In the genomic region with DNA sequence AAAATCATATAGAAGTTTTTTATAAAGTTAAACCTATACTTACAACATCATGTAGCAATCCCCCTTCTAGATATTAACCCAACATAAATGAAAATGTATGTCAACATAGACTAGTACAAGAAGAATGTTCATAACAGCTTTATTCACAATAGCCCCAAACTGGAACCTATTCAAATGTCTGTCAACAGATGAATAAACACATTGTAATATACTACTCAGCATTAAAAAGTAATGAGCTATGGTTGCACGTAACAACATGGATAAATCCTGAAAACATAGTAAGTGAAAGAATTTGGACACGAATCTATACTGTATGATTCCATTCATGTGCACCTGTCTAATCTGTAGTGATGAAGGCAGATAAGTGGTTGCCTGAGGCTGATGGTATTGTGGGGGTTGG, we compare ENCODE assay signal across 1 cellular context.
TF ChIP-seq lines count a peak whose summit lies in the region.

No MANE protein-coding gene starts in this region.

TF ChIP-seq in GM12878, 131 proteins besides CTCF, POLR2A, EP300 and RAD21 (continued from another document):
- TF ChIP-seq, protein P1, sequence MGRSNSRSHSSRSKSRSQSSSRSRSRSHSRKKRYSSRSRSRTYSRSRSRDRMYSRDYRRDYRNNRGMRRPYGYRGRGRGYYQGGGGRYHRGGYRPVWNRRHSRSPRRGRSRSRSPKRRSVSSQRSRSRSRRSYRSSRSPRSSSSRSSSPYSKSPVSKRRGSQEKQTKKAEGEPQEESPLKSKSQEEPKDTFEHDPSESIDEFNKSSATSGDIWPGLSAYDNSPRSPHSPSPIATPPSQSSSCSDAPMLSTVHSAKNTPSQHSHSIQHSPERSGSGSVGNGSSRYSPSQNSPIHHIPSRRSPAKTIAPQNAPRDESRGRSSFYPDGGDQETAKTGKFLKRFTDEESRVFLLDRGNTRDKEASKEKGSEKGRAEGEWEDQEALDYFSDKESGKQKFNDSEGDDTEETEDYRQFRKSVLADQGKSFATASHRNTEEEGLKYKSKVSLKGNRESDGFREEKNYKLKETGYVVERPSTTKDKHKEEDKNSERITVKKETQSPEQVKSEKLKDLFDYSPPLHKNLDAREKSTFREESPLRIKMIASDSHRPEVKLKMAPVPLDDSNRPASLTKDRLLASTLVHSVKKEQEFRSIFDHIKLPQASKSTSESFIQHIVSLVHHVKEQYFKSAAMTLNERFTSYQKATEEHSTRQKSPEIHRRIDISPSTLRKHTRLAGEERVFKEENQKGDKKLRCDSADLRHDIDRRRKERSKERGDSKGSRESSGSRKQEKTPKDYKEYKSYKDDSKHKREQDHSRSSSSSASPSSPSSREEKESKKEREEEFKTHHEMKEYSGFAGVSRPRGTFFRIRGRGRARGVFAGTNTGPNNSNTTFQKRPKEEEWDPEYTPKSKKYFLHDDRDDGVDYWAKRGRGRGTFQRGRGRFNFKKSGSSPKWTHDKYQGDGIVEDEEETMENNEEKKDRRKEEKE (IDR thresholded peaks at IDR 0.05), result no peak
- TF ChIP-seq NFYA (IDR thresholded peaks at IDR 0.05; ENCODE audit: borderline replicate concordance, low read depth, low read length) (no peak), EGR1 (IDR thresholded peaks at IDR 0.05; ENCODE audit: borderline replicate concordance in 1 of 2, low read depth in 2 of 2, low read length in 2 of 2) (no peak), FOS (IDR thresholded peaks at IDR 0.05; ENCODE audit: borderline replicate concordance, extremely low read depth, insufficient read length) (no peak), ZNF622 (IDR thresholded peaks at IDR 0.05) (no peak), JUND (IDR thresholded peaks at IDR 0.05; ENCODE audit: low read depth, low read length) (no peak), SREBF1 (IDR thresholded peaks at IDR 0.05; ENCODE audit: low read length) (no peak), ZNF207 (IDR thresholded peaks at IDR 0.05; ENCODE audit: borderline replicate concordance) (no peak), ATF7 (IDR thresholded peaks at IDR 0.05; ENCODE audit: low read depth) (no peak), CHD4 (IDR thresholded peaks at IDR 0.05) (no peak), POLR2AphosphoS5 (IDR thresholded peaks at IDR 0.05; ENCODE audit: low read length) (no peak), GATAD2B (conservative IDR thresholded peaks at IDR 0.05; ENCODE audit: low read depth) (no peak)
- TF ChIP-seq, protein P2, sequence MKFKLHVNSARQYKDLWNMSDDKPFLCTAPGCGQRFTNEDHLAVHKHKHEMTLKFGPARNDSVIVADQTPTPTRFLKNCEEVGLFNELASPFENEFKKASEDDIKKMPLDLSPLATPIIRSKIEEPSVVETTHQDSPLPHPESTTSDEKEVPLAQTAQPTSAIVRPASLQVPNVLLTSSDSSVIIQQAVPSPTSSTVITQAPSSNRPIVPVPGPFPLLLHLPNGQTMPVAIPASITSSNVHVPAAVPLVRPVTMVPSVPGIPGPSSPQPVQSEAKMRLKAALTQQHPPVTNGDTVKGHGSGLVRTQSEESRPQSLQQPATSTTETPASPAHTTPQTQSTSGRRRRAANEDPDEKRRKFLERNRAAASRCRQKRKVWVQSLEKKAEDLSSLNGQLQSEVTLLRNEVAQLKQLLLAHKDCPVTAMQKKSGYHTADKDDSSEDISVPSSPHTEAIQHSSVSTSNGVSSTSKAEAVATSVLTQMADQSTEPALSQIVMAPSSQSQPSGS (IDR thresholded peaks at IDR 0.05; ENCODE audit: low read length), result no peak
- TF ChIP-seq, protein P3, sequence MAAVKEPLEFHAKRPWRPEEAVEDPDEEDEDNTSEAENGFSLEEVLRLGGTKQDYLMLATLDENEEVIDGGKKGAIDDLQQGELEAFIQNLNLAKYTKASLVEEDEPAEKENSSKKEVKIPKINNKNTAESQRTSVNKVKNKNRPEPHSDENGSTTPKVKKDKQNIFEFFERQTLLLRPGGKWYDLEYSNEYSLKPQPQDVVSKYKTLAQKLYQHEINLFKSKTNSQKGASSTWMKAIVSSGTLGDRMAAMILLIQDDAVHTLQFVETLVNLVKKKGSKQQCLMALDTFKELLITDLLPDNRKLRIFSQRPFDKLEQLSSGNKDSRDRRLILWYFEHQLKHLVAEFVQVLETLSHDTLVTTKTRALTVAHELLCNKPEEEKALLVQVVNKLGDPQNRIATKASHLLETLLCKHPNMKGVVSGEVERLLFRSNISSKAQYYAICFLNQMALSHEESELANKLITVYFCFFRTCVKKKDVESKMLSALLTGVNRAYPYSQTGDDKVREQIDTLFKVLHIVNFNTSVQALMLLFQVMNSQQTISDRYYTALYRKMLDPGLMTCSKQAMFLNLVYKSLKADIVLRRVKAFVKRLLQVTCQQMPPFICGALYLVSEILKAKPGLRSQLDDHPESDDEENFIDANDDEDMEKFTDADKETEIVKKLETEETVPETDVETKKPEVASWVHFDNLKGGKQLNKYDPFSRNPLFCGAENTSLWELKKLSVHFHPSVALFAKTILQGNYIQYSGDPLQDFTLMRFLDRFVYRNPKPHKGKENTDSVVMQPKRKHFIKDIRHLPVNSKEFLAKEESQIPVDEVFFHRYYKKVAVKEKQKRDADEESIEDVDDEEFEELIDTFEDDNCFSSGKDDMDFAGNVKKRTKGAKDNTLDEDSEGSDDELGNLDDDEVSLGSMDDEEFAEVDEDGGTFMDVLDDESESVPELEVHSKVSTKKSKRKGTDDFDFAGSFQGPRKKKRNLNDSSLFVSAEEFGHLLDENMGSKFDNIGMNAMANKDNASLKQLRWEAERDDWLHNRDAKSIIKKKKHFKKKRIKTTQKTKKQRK (IDR thresholded peaks at IDR 0.05; ENCODE audit: low read depth, low read length), result no peak
- TF ChIP-seq, protein P4, sequence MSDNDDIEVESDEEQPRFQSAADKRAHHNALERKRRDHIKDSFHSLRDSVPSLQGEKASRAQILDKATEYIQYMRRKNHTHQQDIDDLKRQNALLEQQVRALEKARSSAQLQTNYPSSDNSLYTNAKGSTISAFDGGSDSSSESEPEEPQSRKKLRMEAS (IDR thresholded peaks at IDR 0.05; ENCODE audit: low read depth, low read length), result no peak
- TF ChIP-seq, protein P5, sequence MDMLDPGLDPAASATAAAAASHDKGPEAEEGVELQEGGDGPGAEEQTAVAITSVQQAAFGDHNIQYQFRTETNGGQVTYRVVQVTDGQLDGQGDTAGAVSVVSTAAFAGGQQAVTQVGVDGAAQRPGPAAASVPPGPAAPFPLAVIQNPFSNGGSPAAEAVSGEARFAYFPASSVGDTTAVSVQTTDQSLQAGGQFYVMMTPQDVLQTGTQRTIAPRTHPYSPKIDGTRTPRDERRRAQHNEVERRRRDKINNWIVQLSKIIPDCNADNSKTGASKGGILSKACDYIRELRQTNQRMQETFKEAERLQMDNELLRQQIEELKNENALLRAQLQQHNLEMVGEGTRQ (IDR thresholded peaks at IDR 0.05; ENCODE audit: borderline replicate concordance, low read depth, low read length), result no peak
